In the genomic region with DNA sequence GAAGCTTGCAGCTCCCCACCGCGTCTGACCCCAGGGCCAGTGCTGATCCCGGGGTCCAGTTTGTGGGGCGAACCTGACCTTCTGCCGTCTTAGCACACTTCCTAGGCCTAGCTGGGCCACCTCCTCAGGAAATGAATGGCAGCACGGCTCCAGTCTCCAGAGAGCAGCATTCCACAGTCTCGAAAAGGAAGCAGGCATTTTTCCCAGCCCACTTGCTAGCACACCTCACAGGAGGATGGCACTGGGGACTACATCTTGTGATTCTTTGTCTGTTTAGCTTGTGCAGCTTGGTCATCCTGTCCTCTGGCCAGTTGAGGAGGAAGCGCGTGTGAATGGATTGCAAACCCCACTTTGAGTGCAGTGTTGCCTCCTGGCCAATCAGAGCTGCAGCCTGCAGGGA, we compare ENCODE assay signal across 25 cellular contexts.
"Had no signal": no experiment of that assay in that cellular context is flagged by ENCODE, and none has a peak within 500 bp of the region (broad histone marks: within the 10 kb centered on the region; RNA-seq: fewer than 3 reads in every experiment).

No MANE protein-coding gene starts in this region.

- FAIRE-seq: HepG2, RCC 7860 had no signal

- ATAC-seq: HepG2 had no signal

- H3K9me3 ChIP-seq: MG63, SK-N-SH had no signal

- H3K36me3 ChIP-seq: MG63 had no signal

- H3K9me2 ChIP-seq: SK-N-SH had no signal

- H3K27me3 ChIP-seq: MG63 had no signal

- DNase-seq: IMR-90, Karpas-422, KG1, MG63, NCI-H1092, NCI-H1105 treated with DMSO at 0.1 percent for 48 hours, NCI-H1417 treated with DMSO at 0.1 percent for 48 hours, NCI-H146, NCI-H1694 treated with DMSO at 0.1 percent for 48 hours, NCI-H1930, NCI-H2081, NCI-H2107, NCI-H2171, NCI-H226, NCI-H446, NCI-H510A, NCI-H524 treated with DMSO at 0.1 percent for 48 hours, NCI-H69, NCI-H774, RPMI8226, SHP77, SK-N-SH, SW 1271 had no signal

- H3K9ac ChIP-seq: SK-N-SH had no signal

- H3K4me2 ChIP-seq: SK-N-SH had no signal

- H3K4me3 ChIP-seq: MG63 had no signal
